16 cellular contexts compared by ENCODE assay signal in genomic region chr7:27520828-27521790, GRCh38.
A peak's percentile ranks its signal among the peaks of the same experiment; 100 is the strongest.
DNase-seq lines count a peak whose midpoint lies in the region; ATAC-seq and TF ChIP-seq lines count a peak whose summit lies in the region.
"Had no signal": no experiment of that assay in that cellular context is flagged by ENCODE, and none has a peak within 500 bp of the region (broad histone marks: within the 10 kb centered on the region; RNA-seq: fewer than 3 reads in every experiment).

No MANE protein-coding gene starts in this region.

- H3K36me3 ChIP-seq in MG63 = peaks cover 7% of the 10 kb centered on the region
- H3K36me3 ChIP-seq in osteoblast (ENCODE audit: insufficient read depth, low read length) = peaks cover 8% of the 10 kb centered on the region

- H3K4me3 ChIP-seq in MG63 (no peak overlapping the region), osteoblast (ENCODE audit: insufficient read depth, low read length) (no peak overlapping the region)

- no peak overlapping the region for H3K27ac ChIP-seq in osteoblast (ENCODE audit: low read depth, low read length)

- DNase-seq in AG08395 (ENCODE audit: low spot score) = peak; percentile 52
- DNase-seq in MG63 = peak; percentile 51
- peak; percentile 86 for DNase-seq in fibroblast of the conjunctiva (ENCODE audit: low read depth)
- DNase-seq in osteoblast (ENCODE audit: insufficient read length, low spot score, missing footprints) = peak; percentile 58
- no peak for DNase-seq in SKM-1 (lab: John Stamatoyannopoulos, UW; ENCODE audit: unreplicated experiment)
- no peak for DNase-seq in 8988T
- DNase-seq: DMS153; effector memory CD8-positive, alpha-beta T cell; glutamatergic neuron; naive B cell; NCI-H2081 treated with DMSO at 0.1 percent for 48 hours; NCI-H82; stimulated activated naive B cell treated with anti-CD40 and anti-IgM and Interleukin-4, amounts not matched to agents 10 μg/mL and 1 μg/mL and 100 μg/mL, for 72 hours had no signal

- H4K20me1 ChIP-seq in osteoblast (ENCODE audit: insufficient read depth, low read length) = no peaks in the 10 kb centered on the region

- no peaks in the 10 kb centered on the region for H3K79me2 ChIP-seq in osteoblast (ENCODE audit: insufficient read depth, low read length)

- H3K4me2 ChIP-seq in osteoblast (ENCODE audit: insufficient read depth, low read length) = no peak overlapping the region

- no peaks in the 10 kb centered on the region for H3K27me3 ChIP-seq in MG63
- H3K27me3 ChIP-seq in osteoblast (ENCODE audit: insufficient read depth, low read length) = no peaks in the 10 kb centered on the region

- no peak overlapping the region for H2AFZ ChIP-seq in osteoblast (ENCODE audit: low read length)

- no peak for ATAC-seq in HG02642 (IDR thresholded peaks at IDR 0.05; ENCODE audit: poor library complexity, unreplicated experiment)
- ATAC-seq in GM19351 (IDR thresholded peaks at IDR 0.05; ENCODE audit: unreplicated experiment) = no peak
- ATAC-seq: effector memory CD8-positive, alpha-beta T cell; stimulated activated naive B cell treated with anti-CD40 and anti-IgM and Interleukin-4, amounts not matched to agents 10 μg/mL and 1 μg/mL and 100 μg/mL, for 72 hours; WTC11 had no signal

- H3K9me3 ChIP-seq in MG63 (no peaks in the 10 kb centered on the region), osteoblast (ENCODE audit: low read depth, low read length) (no peaks in the 10 kb centered on the region)

- TF ChIP-seq CTCF in osteoblast (IDR thresholded peaks at IDR 0.05; ENCODE audit: extremely low read depth, low read depth, low read length) = no peak

- peaks cover 4% of the 10 kb centered on the region for H3K4me1 ChIP-seq in osteoblast (ENCODE audit: insufficient read depth, low read length)

Comparison
In these comparisons a context has a peak if more than half of its experiments do, and no peak if none do; other contexts are left out.
1. DNase-seq: peak in AG08395 (single experiment), MG63 (single experiment), fibroblast of the conjunctiva (single experiment) and osteoblast (single experiment); none in SKM-1 (single experiment) and 8988T (single experiment).